Comparison of ENCODE assay signal across 1 cellular context in genomic region chr5:145697251-145698016, GRCh38.
A peak's percentile ranks its signal among the peaks of the same experiment; 100 is the strongest.
TF ChIP-seq lines count a peak whose summit lies in the region.

No MANE protein-coding gene starts in this region.

TF ChIP-seq in K562, 482 proteins besides CTCF, POLR2A, EP300 and RAD21 (continued from another document and continues in another):
- TF ChIP-seq CHAMP1 (IDR thresholded peaks at IDR 0.05) (no peak), NFIX (CRISPR knock-in tag; IDR thresholded peaks at IDR 0.05; ENCODE audit: low read depth) (no peak), ZNF175 (CRISPR knock-in tag; IDR thresholded peaks at IDR 0.05; ENCODE audit: low read depth) (0 out of 2 replicates have a peak, but pooled peaks have one; percentile 19), ZBTB40 (IDR thresholded peaks at IDR 0.05) (peak; percentile 97), ZBTB40 (CRISPR knock-in tag; IDR thresholded peaks at IDR 0.05) (peak; percentile 97), KDM1A (IDR thresholded peaks at IDR 0.05) (no peak), YY1 (IDR thresholded peaks at IDR 0.05; ENCODE audit: borderline replicate concordance in 1 of 3, control insufficient read depth in 1 of 3, extremely low read depth in 1 of 3, insufficient read depth in 3 of 3, insufficient read length in 1 of 3, insufficient replicate concordance in 2 of 3, low read depth in 1 of 3, low read length in 2 of 3) (peak in 2 of 3 experiments; percentile 15 to 78), ZNF407 (IDR thresholded peaks at IDR 0.05; ENCODE audit: low read depth) (no peak), GTF2E2 (tag; IDR thresholded peaks at IDR 0.05) (no peak), PHF21A (IDR thresholded peaks at IDR 0.05; ENCODE audit: borderline replicate concordance, low read depth) (no peak), STAG1 (CRISPR knock-in tag; IDR thresholded peaks at IDR 0.05; ENCODE audit: borderline replicate concordance) (no peak), ATF3 (IDR thresholded peaks at IDR 0.05) (no peak), ATF3 (CRISPR knock-in tag; conservative IDR thresholded peaks at IDR 0.05) (no peak), CC2D1A (IDR thresholded peaks at IDR 0.05) (0 out of 2 replicates have a peak, but pooled peaks have one; percentile 23), NFRKB (IDR thresholded peaks at IDR 0.05; ENCODE audit: low read depth) (0 out of 2 replicates have a peak, but pooled peaks have one; percentile 39), ESRRB (CRISPR knock-in tag; IDR thresholded peaks at IDR 0.05; ENCODE audit: borderline replicate concordance) (no peak), OTX1 (CRISPR knock-in tag; IDR thresholded peaks at IDR 0.05) (no peak), ZNF395 (CRISPR knock-in tag; IDR thresholded peaks at IDR 0.05) (0 out of 2 replicates have a peak, but pooled peaks have one; percentile 40), KDM2B (CRISPR knock-in tag; IDR thresholded peaks at IDR 0.05) (no peak), E2F8 (IDR thresholded peaks at IDR 0.05; ENCODE audit: low read depth, partially characterized antibody) (no peak), HIVEP1 (CRISPR knock-in tag; IDR thresholded peaks at IDR 0.05) (no peak), ZNF12 (CRISPR knock-in tag; IDR thresholded peaks at IDR 0.05) (no peak), ZBTB9 (CRISPR knock-in tag; IDR thresholded peaks at IDR 0.05) (no peak)
